8 cellular contexts compared by ENCODE assay signal in the genomic region with DNA sequence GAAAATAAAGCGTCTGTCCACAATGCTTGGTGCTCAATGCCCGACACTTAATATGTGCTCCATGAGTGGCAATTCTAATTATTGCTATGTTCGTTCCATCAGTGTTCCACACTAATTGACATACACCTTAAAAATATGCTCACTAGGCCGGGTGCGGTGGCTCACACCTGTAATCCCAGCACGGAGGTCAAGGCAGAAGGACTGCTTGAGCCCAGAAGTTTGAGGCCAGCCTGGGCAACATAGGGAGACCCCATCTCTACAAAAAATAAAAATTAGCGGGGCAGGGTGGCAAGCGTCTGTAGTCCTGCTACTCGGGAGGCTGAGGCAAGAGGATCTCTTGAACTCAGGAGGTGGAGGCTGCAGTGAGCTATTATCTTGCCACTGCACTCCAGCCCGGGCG. TPM values are rescaled to one million over a fixed set of nuclear protein-coding genes. Genes with fewer than 3 reads are reported as not detected.
DNase-seq lines count a peak whose midpoint lies in the region; ATAC-seq and TF ChIP-seq lines count a peak whose summit lies in the region.

No MANE protein-coding gene starts in this region.

- CTCF ChIA-PET in activated CD4-positive, alpha-beta memory T cell treated with anti-CD3 and anti-CD28 coated beads for 36 hours (lab: Charles Lee), result no interaction called here

- TF ChIP-seq CTCF in HFF-Myc (IDR thresholded peaks at IDR 0.05; ENCODE audit: low read depth, low read length, missing control alignments), result no peak

- H3K27ac ChIP-seq in iPS-18a (ENCODE audit: low read length), result no peak overlapping the region

- H3K36me3 ChIP-seq in iPS-18a (ENCODE audit: control insufficient read depth, low read depth, low read length), result no peaks in the 10 kb centered on the region

- intact Hi-C loops in activated CD4-positive, alpha-beta memory T cell treated with anti-CD3 and anti-CD28 coated beads for 36 hours (cut with micrococcal nuclease), result loop anchor here (1.0 to 10.0 kb wide), 2 partner anchors 26 to 538 kb away; a partner anchor contains a TSS

- DNase-seq in HFF-Myc (ENCODE audit: extremely low read depth, low read depth), result no peak
- no peak for DNase-seq in activated CD4-positive, alpha-beta memory T cell treated with anti-CD3 and anti-CD28 coated beads for 36 hours
- DNase-seq in ecto neural progenitor cell (ENCODE audit: low spot score), result no peak
- DNase-seq in NK-92 (lab: John Stamatoyannopoulos, UW; ENCODE audit: unreplicated experiment), result no peak

- H3K27ac Mint-ChIP-seq in activated CD4-positive, alpha-beta memory T cell treated with anti-CD3 and anti-CD28 coated beads for 36 hours, result peak overlapping the region; percentile 72
- H3K27ac Mint-ChIP-seq in stimulated activated memory B cell treated with anti-CD40 and anti-IgM and Interleukin-4, amounts not matched to agents 10 μg/mL and 1 μg/mL and 100 μg/mL, for 72 hours, result peak overlapping the region; percentile 75

- peaks cover 4% of the 10 kb centered on the region for H3K4me1 ChIP-seq in iPS-18a (ENCODE audit: control insufficient read depth, low read depth, low read length)

- POLR2A ChIA-PET in activated CD4-positive, alpha-beta memory T cell treated with anti-CD3 and anti-CD28 coated beads for 36 hours (lab: Charles Lee), result no interaction called here

- no peaks in the 10 kb centered on the region for H3K9me3 ChIP-seq in iPS-18a (ENCODE audit: control insufficient read depth, low read depth, low read length)

- ATAC-seq in stimulated activated memory B cell treated with anti-CD40 and anti-IgM and Interleukin-4, amounts not matched to agents 10 μg/mL and 1 μg/mL and 100 μg/mL, for 72 hours, result no peak
- no peak for ATAC-seq in GM18868 (IDR thresholded peaks at IDR 0.05; ENCODE audit: unreplicated experiment)
- ATAC-seq in GM21360 (IDR thresholded peaks at IDR 0.05; ENCODE audit: unreplicated experiment), result no peak

- H3K9me3 Mint-ChIP-seq in activated CD4-positive, alpha-beta memory T cell treated with anti-CD3 and anti-CD28 coated beads for 36 hours, result no peaks in the 10 kb centered on the region
- no peaks in the 10 kb centered on the region for H3K9me3 Mint-ChIP-seq in stimulated activated memory B cell treated with anti-CD40 and anti-IgM and Interleukin-4, amounts not matched to agents 10 μg/mL and 1 μg/mL and 100 μg/mL, for 72 hours

- H3K36me3 Mint-ChIP-seq in activated CD4-positive, alpha-beta memory T cell treated with anti-CD3 and anti-CD28 coated beads for 36 hours, result peaks cover 1% of the 10 kb centered on the region
- no peaks in the 10 kb centered on the region for H3K36me3 Mint-ChIP-seq in stimulated activated memory B cell treated with anti-CD40 and anti-IgM and Interleukin-4, amounts not matched to agents 10 μg/mL and 1 μg/mL and 100 μg/mL, for 72 hours

- no peak overlapping the region for H3K9ac ChIP-seq in iPS-18a (ENCODE audit: low read length)

- H3K4me3 ChIP-seq in HFF-Myc (replicated peaks; ENCODE audit: low read depth, low read length) (peak overlapping the region; percentile 53), iPS-18a (ENCODE audit: low read length) (peak overlapping the region; percentile 64)

- H3K4me3 Mint-ChIP-seq in activated CD4-positive, alpha-beta memory T cell treated with anti-CD3 and anti-CD28 coated beads for 36 hours, result peak overlapping the region; percentile 82
- peak overlapping the region; percentile 90 for H3K4me3 Mint-ChIP-seq in stimulated activated memory B cell treated with anti-CD40 and anti-IgM and Interleukin-4, amounts not matched to agents 10 μg/mL and 1 μg/mL and 100 μg/mL, for 72 hours

- no peaks in the 10 kb centered on the region for H3K27me3 Mint-ChIP-seq in activated CD4-positive, alpha-beta memory T cell treated with anti-CD3 and anti-CD28 coated beads for 36 hours
- H3K27me3 Mint-ChIP-seq in stimulated activated memory B cell treated with anti-CD40 and anti-IgM and Interleukin-4, amounts not matched to agents 10 μg/mL and 1 μg/mL and 100 μg/mL, for 72 hours, result no peaks in the 10 kb centered on the region

- no peaks in the 10 kb centered on the region for H3K27me3 ChIP-seq in iPS-18a (ENCODE audit: control insufficient read depth, insufficient read depth, low read length)

- H3K4me1 Mint-ChIP-seq in activated CD4-positive, alpha-beta memory T cell treated with anti-CD3 and anti-CD28 coated beads for 36 hours (ENCODE audit: low read depth), result peaks cover 33% of the 10 kb centered on the region
- H3K4me1 Mint-ChIP-seq in stimulated activated memory B cell treated with anti-CD40 and anti-IgM and Interleukin-4, amounts not matched to agents 10 μg/mL and 1 μg/mL and 100 μg/mL, for 72 hours, result peaks cover 28% of the 10 kb centered on the region

RNA-seq across cellular contexts. Expression of a gene that starts 0.6 kb away (rescaled TPM):
- 10 to 100 TPM; 24.0 to 24.4 TPM for total RNA-seq in activated CD4-positive, alpha-beta memory T cell treated with anti-CD3 and anti-CD28 coated beads for 36 hours

RNA-seq across cellular contexts. Expression of a gene that starts 26.5 kb away (rescaled TPM):
- 1,000 to 10,000 TPM; 1,833 TPM for total RNA-seq in activated CD4-positive, alpha-beta memory T cell treated with anti-CD3 and anti-CD28 coated beads for 36 hours

RNA-seq across cellular contexts. Expression of a gene that starts 35.9 kb away (rescaled TPM):
- 100 to 1,000 TPM; 137 to 145 TPM for total RNA-seq in activated CD4-positive, alpha-beta memory T cell treated with anti-CD3 and anti-CD28 coated beads for 36 hours
